In genomic region chr4:76535603-76536380, GRCh38 we compare ENCODE assay signal across 15 cellular contexts.
A peak's percentile ranks its signal among the peaks of the same experiment; 100 is the strongest.
DNase-seq lines count a peak whose midpoint lies in the region; ATAC-seq and TF ChIP-seq lines count a peak whose summit lies in the region.
"Had no signal": no experiment of that assay in that cellular context is flagged by ENCODE, and none has a peak within 500 bp of the region (broad histone marks: within the 10 kb centered on the region; RNA-seq: fewer than 3 reads in every experiment).

No MANE protein-coding gene starts in this region.

- in situ Hi-C loops in mammary epithelial cell (cut with MboI; ENCODE audit: low sequenced_read_pairs in 2 of 2) = no loop called here

- DNase-seq in NCI-H1417 (lab: John Stamatoyannopoulos, UW) (peak in 2 of 3 experiments; percentile 9 to 69), NCI-H1417 treated with DMSO at 0.1 percent for 48 hours (lab: John Stamatoyannopoulos, UW) (no peak), M059J (ENCODE audit: low read depth) (peak; percentile 91), mammary epithelial cell (peak; percentile 9), progenitor cell of endocrine pancreas (ENCODE audit: low spot score, unreplicated experiment) (no peak), Right ventricle myocardium inferior (ENCODE audit: missing footprints) (no peak)
- no peak for DNase-seq in stimulated activated CD4-positive, alpha-beta T cell treated with anti-CD3 and anti-CD28 coated beads, Interleukin-4, amount 100 ng/mL, for 4 hours
- DNase-seq: immature natural killer cell, NCI-H187 treated with DMSO at 0.1 percent for 48 hours, OCI-M1 had no signal

- H3K27ac Mint-ChIP-seq in progenitor cell of endocrine pancreas = peak overlapping the region; percentile 2
- H3K27ac Mint-ChIP-seq: activated naive CD8-positive, alpha-beta T cell; immature natural killer cell had no signal

- BruUV-seq in mammary epithelial cell (replicated peaks; lab: Mats Ljungman, UMichigan) = no TSS peak

- CTCF ChIA-PET in mammary epithelial cell (lab: Charles Lee; ENCODE audit: low non-redundant PET) = no interaction called here

- ATAC-seq in HG02588 (IDR thresholded peaks at IDR 0.05; ENCODE audit: unreplicated experiment) (no peak), Right ventricle myocardium inferior (no peak)
- ATAC-seq: GM12878 had no signal

- no peak overlapping the region for H3K4me3 Mint-ChIP-seq in progenitor cell of endocrine pancreas (ENCODE audit: low read depth)
- H3K4me3 Mint-ChIP-seq: activated naive CD8-positive, alpha-beta T cell; immature natural killer cell had no signal

- no peaks in the 10 kb centered on the region for H3K79me2 ChIP-seq in mammary epithelial cell (ENCODE audit: insufficient read depth, low read length)

- intact Hi-C loops in mammary epithelial cell (cut with micrococcal nuclease) = no loop called here
- intact Hi-C loops in Right ventricle myocardium inferior (cut with DNase I) = no loop called here

- peaks cover 16% of the 10 kb centered on the region for H3K4me1 Mint-ChIP-seq in progenitor cell of endocrine pancreas (ENCODE audit: low read depth)
- H3K4me1 Mint-ChIP-seq: immature natural killer cell had no signal

- no peaks in the 10 kb centered on the region for H3K4me1 ChIP-seq in mammary epithelial cell (ENCODE audit: insufficient read depth, low read length)

- H3K9me3 ChIP-seq in mammary epithelial cell (replicated peaks; ENCODE audit: insufficient read depth, low read length) = no peaks in the 10 kb centered on the region
- H3K9me3 ChIP-seq: thoracic aorta had no signal

- no peak overlapping the region for H3K4me3 ChIP-seq in mammary epithelial cell (replicated peaks in 1 of 3; ENCODE audit: insufficient read depth in 1 of 3, low read depth in 2 of 3, low read length in 3 of 3)
- H3K4me3 ChIP-seq: GM12878, thoracic aorta had no signal

- H4K20me1 ChIP-seq in mammary epithelial cell (ENCODE audit: insufficient read depth, low read length) = no peaks in the 10 kb centered on the region

- H3K4me2 ChIP-seq in mammary epithelial cell (ENCODE audit: insufficient read depth, low read depth, low read length) = no peak overlapping the region

- H3K27me3 ChIP-seq in mammary epithelial cell (ENCODE audit: insufficient read depth, low read length) = no peaks in the 10 kb centered on the region

- H3K9me3 Mint-ChIP-seq in progenitor cell of endocrine pancreas (ENCODE audit: low read depth) = no peaks in the 10 kb centered on the region

- H3K27ac ChIP-seq in mammary epithelial cell (ENCODE audit: insufficient read depth, low read depth, low read length) = no peak overlapping the region
- H3K27ac ChIP-seq: 22Rv1, thoracic aorta had no signal

- no peaks in the 10 kb centered on the region for H3K36me3 Mint-ChIP-seq in progenitor cell of endocrine pancreas (ENCODE audit: insufficient read depth)
- H3K36me3 Mint-ChIP-seq: activated naive CD8-positive, alpha-beta T cell; immature natural killer cell had no signal

- TF ChIP-seq CTCF in mammary epithelial cell (conservative IDR thresholded peaks at IDR 0.05 in 1 of 2, IDR thresholded peaks at IDR 0.05 in 1 of 2; ENCODE audit: extremely low read depth in 1 of 2, insufficient read depth in 1 of 2, low read depth in 1 of 2, low read length in 2 of 2) (no peak), progenitor cell of endocrine pancreas (IDR thresholded peaks at IDR 0.05; ENCODE audit: unreplicated experiment) (no peak)

- H3K36me3 ChIP-seq in mammary epithelial cell (ENCODE audit: insufficient read depth, low read length) = no peaks in the 10 kb centered on the region
- H3K36me3 ChIP-seq: thoracic aorta had no signal

- H2AFZ ChIP-seq in mammary epithelial cell (ENCODE audit: low read depth, low read length) = no peak overlapping the region

- H3K27me3 Mint-ChIP-seq in progenitor cell of endocrine pancreas = no peaks in the 10 kb centered on the region
- H3K27me3 Mint-ChIP-seq: activated naive CD8-positive, alpha-beta T cell had no signal

- 100% methylated on average over 3 of the region's 5 CpGs for WGBS in mammary epithelial cell (ENCODE audit: low coverage, missing lambda C conversion rate)

- no peak overlapping the region for H3K9ac ChIP-seq in mammary epithelial cell (ENCODE audit: insufficient read depth, low read length)

- dilution Hi-C loops in mammary epithelial cell (cut with HindIII; ENCODE audit: low sequenced_read_pairs) = no loop called here

Comparison
In these comparisons a context has a peak if more than half of its experiments do, and no peak if none do; other contexts are left out.
1. DNase-seq: peak in NCI-H1417 (2 of 3), M059J (single experiment) and mammary epithelial cell (single experiment); none in NCI-H1417 treated with DMSO at 0.1 percent for 48 hours (single experiment), progenitor cell of endocrine pancreas (single experiment), stimulated activated CD4-positive, alpha-beta T cell treated with anti-CD3 and anti-CD28 coated beads, Interleukin-4, amount 100 ng/mL, for 4 hours (0 of 2) and Right ventricle myocardium inferior (single experiment).